ENCODE assay signal across 8 cellular contexts in the genomic region with DNA sequence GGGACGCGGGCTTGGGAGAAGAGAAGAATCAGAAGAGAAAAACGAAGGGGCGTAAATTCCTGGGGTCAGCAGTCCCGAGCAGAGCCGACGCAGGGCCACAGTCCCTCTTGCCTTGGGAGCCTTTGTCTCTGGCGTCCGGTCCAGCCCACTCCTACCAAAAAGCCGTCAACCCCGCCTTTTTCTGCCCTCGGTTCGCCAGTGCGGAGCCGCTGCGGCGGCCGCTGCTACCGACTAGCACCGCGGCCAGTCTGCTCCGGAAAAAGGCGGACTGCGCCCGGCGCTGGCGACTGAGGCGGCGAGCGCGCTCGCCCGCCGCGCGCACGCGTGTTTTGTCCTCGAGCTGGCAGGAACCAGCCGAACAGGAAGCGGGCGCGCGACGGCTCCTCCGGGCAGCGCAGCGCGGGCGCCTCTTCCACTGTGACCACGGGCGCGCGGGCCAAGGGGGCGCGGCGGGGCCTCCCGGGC. TPM values are rescaled to one million over a fixed set of nuclear protein-coding genes. Genes with fewer than 3 reads are reported as not detected.
DNase-seq lines count a peak whose midpoint lies in the region; ATAC-seq, FAIRE-seq and TF ChIP-seq lines count a peak whose summit lies in the region.

No MANE protein-coding gene starts in this region.

- peak overlapping the region; percentile 98 for H3K27ac ChIP-seq in upper lobe of right lung

- peaks cover 55% of the 10 kb centered on the region for H3K4me1 Mint-ChIP-seq in central memory CD8-positive, alpha-beta T cell
- H3K4me1 Mint-ChIP-seq in mesothelial cell of epicardium = peaks cover 47% of the 10 kb centered on the region

- TF ChIP-seq POLR2A in H54 (IDR thresholded peaks at IDR 0.05; ENCODE audit: low read depth, low read length) = peak; percentile 47; the same call in 1 of the 2 replicates

- H3K36me3 Mint-ChIP-seq in central memory CD8-positive, alpha-beta T cell (ENCODE audit: insufficient read depth) = peaks cover 68% of the 10 kb centered on the region
- H3K36me3 Mint-ChIP-seq in mesothelial cell of epicardium = peaks cover 40% of the 10 kb centered on the region

- H3K27me3 ChIP-seq in NT2/D1 (ENCODE audit: insufficient read depth, insufficient read length) (no peaks in the 10 kb centered on the region), upper lobe of right lung (no peaks in the 10 kb centered on the region)

- peak; percentile 42 for TF ChIP-seq CTCF in mesothelial cell of epicardium (IDR thresholded peaks at IDR 0.05; ENCODE audit: unreplicated experiment)
- no peak for TF ChIP-seq CTCF in upper lobe of right lung (IDR thresholded peaks at IDR 0.05)

- peaks cover 17% of the 10 kb centered on the region for H3K4me1 ChIP-seq in ES-I3 (ENCODE audit: insufficient read depth, low read length)
- H3K4me1 ChIP-seq in NT2/D1 (ENCODE audit: insufficient read depth, insufficient read length) = no peaks in the 10 kb centered on the region
- peaks cover 39% of the 10 kb centered on the region for H3K4me1 ChIP-seq in upper lobe of right lung

- DNase-seq in H54 (ENCODE audit: insufficient read length, low spot score) = no peak
- DNase-seq in NT2/D1 (ENCODE audit: low read depth, low spot score) = no peak
- DNase-seq in central memory CD8-positive, alpha-beta T cell (ENCODE audit: low spot score in 2 of 2) = peak in 1 of 2 donors; percentile 58
- DNase-seq in mesothelial cell of epicardium (ENCODE audit: low spot score in 2 of 2, unreplicated experiment in 2 of 2) = no peak
- DNase-seq in upper lobe of right lung = no peak
- no peak for DNase-seq in NCI-H187 (lab: John Stamatoyannopoulos, UW)
- no peak for DNase-seq in activated CD8-positive, alpha-beta memory T cell treated with anti-CD3 and anti-CD28 coated beads, Interleukin-2, amount 50 U/mL, for 4 hours

- H3K4me3 Mint-ChIP-seq in central memory CD8-positive, alpha-beta T cell = peak overlapping the region; percentile 99
- peak overlapping the region; percentile 100 for H3K4me3 Mint-ChIP-seq in mesothelial cell of epicardium

- H3K4me3 ChIP-seq in NT2/D1 (ENCODE audit: insufficient read length, low read depth) (peak overlapping the region; percentile 94), upper lobe of right lung (peak overlapping the region; percentile 93)

- H3K36me3 ChIP-seq in ES-I3 (ENCODE audit: insufficient read depth, low read length) = peaks cover 22% of the 10 kb centered on the region
- peaks cover 62% of the 10 kb centered on the region for H3K36me3 ChIP-seq in NT2/D1 (ENCODE audit: insufficient read depth, insufficient read length, low read length)
- peaks cover 33% of the 10 kb centered on the region for H3K36me3 ChIP-seq in upper lobe of right lung

- intact Hi-C loops in upper lobe of right lung (cut with DNase I) = no loop called here

- H3K9me3 ChIP-seq in ES-I3 (ENCODE audit: control insufficient read depth, insufficient read depth, low read length) (no peaks in the 10 kb centered on the region), NT2/D1 (ENCODE audit: insufficient read depth, low read length) (no peaks in the 10 kb centered on the region), upper lobe of right lung (no peaks in the 10 kb centered on the region)

- FAIRE-seq in H54 (lab: Jason Lieb, UNC) = no peak

- H3K9ac ChIP-seq in ES-I3 (ENCODE audit: low read depth, low read length) (peak overlapping the region; percentile 96), NT2/D1 (ENCODE audit: insufficient read length, low read depth) (peak overlapping the region; percentile 99)

- H3K9me3 Mint-ChIP-seq in central memory CD8-positive, alpha-beta T cell = no peaks in the 10 kb centered on the region
- no peaks in the 10 kb centered on the region for H3K9me3 Mint-ChIP-seq in mesothelial cell of epicardium

- no peaks in the 10 kb centered on the region for H3K27me3 Mint-ChIP-seq in central memory CD8-positive, alpha-beta T cell
- H3K27me3 Mint-ChIP-seq in mesothelial cell of epicardium (ENCODE audit: low read depth) = no peaks in the 10 kb centered on the region

- peak overlapping the region; percentile 99 for H3K27ac Mint-ChIP-seq in central memory CD8-positive, alpha-beta T cell (ENCODE audit: low read depth)
- H3K27ac Mint-ChIP-seq in mesothelial cell of epicardium = peak overlapping the region; percentile 100

- ATAC-seq in central memory CD8-positive, alpha-beta T cell (replicated peaks; ENCODE audit: extremely low read depth, poor library complexity, severe bottlenecking) = peak; percentile 55
- ATAC-seq in upper lobe of right lung = no peak

RNA-seq across cellular contexts. Expression of a gene that starts 0.5 kb away (rescaled TPM):
- 467 to 470 TPM (median 467 TPM) in 3 replicates for total RNA-seq in mesothelial cell of epicardium
- total RNA-seq in upper lobe of right lung = 167 TPM

RNA-seq across cellular contexts. Expression of a gene that starts 0.6 kb away (rescaled TPM):
- total RNA-seq in mesothelial cell of epicardium (27.5 to 28.0 TPM (median 27.8 TPM) in 3 replicates), upper lobe of right lung (29.7 TPM)

RNA-seq across cellular contexts. Expression of a gene that starts 56.0 kb away (rescaled TPM):
- total RNA-seq in mesothelial cell of epicardium (338 to 352 TPM (median 344 TPM) in 3 replicates), upper lobe of right lung (131 TPM)
